ENCODE assay signal across 1 cellular context in genomic region chr7:100126931-100127865, GRCh38.
A peak's percentile ranks its signal among the peaks of the same experiment; 100 is the strongest.
TF ChIP-seq lines count a peak whose summit lies in the region.

A gene with protein sequence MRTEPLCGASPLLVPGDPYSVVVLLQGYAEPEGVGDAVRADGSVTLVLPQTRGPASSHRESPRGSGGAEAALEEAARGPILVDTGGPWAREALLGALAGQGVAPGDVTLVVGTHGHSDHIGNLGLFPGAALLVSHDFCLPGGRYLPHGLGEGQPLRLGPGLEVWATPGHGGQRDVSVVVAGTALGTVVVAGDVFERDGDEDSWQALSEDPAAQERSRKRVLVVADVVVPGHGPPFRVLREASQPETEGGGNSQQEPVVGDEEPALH (plus strand): TSS chr7:100126967. CDS start chr7:100127396, 429 bp downstream.

TF ChIP-seq in K562, 482 proteins besides CTCF, POLR2A, EP300 and RAD21 (continued from another document and continues in another):
- TF ChIP-seq, protein P1, sequence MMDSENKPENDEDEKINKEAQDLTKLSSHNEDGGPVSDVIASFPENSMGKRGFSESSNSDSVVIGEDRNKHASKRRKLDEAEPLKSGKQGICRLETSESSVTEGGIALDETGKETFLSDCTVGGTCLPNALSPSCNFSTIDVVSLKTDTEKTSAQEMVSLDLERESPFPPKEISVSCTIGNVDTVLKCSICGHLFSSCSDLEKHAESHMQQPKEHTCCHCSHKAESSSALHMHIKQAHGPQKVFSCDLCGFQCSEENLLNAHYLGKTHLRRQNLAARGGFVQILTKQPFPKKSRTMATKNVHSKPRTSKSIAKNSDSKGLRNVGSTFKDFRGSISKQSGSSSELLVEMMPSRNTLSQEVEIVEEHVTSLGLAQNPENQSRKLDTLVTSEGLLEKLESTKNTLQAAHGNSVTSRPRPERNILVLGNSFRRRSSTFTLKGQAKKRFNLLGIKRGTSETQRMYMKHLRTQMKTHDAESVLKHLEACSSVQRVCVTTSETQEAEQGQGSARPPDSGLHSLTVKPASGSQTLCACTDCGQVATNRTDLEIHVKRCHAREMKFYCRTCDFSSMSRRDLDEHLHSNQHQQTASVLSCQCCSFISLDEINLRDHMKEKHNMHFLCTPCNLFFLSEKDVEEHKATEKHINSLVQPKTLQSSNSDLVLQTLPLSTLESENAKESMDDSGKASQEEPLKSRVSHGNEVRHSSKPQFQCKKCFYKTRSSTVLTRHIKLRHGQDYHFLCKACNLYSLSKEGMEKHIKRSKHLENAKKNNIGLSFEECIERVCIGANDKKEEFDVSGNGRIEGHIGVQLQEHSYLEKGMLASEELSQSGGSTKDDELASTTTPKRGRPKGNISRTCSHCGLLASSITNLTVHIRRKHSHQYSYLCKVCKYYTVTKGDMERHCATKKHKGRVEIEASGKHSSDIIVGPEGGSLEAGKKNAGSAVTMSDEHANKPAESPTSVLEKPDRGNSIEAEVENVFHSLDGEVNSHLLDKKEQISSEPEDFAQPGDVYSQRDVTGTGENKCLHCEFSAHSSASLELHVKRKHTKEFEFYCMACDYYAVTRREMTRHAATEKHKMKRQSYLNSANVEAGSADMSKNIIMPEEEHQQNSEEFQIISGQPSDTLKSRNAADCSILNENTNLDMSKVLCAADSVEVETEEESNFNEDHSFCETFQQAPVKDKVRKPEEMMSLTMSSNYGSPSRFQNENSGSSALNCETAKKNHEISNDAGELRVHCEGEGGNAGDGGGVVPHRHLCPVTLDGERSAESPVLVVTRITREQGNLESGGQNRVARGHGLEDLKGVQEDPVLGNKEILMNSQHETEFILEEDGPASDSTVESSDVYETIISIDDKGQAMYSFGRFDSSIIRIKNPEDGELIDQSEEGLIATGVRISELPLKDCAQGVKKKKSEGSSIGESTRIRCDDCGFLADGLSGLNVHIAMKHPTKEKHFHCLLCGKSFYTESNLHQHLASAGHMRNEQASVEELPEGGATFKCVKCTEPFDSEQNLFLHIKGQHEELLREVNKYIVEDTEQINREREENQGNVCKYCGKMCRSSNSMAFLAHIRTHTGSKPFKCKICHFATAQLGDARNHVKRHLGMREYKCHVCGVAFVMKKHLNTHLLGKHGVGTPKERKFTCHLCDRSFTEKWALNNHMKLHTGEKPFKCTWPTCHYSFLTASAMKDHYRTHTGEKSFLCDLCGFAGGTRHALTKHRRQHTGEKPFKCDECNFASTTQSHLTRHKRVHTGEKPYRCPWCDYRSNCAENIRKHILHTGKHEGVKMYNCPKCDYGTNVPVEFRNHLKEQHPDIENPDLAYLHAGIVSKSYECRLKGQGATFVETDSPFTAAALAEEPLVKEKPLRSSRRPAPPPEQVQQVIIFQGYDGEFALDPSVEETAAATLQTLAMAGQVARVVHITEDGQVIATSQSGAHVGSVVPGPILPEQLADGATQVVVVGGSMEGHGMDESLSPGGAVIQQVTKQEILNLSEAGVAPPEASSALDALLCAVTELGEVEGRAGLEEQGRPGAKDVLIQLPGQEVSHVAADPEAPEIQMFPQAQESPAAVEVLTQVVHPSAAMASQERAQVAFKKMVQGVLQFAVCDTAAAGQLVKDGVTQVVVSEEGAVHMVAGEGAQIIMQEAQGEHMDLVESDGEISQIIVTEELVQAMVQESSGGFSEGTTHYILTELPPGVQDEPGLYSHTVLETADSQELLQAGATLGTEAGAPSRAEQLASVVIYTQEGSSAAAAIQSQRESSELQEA (IDR thresholded peaks at IDR 0.05; ENCODE audit: low read depth), result peak; percentile 86
- TF ChIP-seq, protein P2, sequence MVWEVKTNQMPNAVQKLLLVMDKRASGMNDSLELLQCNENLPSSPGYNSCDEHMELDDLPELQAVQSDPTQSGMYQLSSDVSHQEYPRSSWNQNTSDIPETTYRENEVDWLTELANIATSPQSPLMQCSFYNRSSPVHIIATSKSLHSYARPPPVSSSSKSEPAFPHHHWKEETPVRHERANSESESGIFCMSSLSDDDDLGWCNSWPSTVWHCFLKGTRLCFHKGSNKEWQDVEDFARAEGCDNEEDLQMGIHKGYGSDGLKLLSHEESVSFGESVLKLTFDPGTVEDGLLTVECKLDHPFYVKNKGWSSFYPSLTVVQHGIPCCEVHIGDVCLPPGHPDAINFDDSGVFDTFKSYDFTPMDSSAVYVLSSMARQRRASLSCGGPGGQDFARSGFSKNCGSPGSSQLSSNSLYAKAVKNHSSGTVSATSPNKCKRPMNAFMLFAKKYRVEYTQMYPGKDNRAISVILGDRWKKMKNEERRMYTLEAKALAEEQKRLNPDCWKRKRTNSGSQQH (CRISPR knock-in tag; IDR thresholded peaks at IDR 0.05), result no peak
- TF ChIP-seq KAT7 (CRISPR knock-in tag; IDR thresholded peaks at IDR 0.05; ENCODE audit: borderline replicate concordance) (peak; percentile 19; the same call in 1 of the 2 replicates), NR4A1 (CRISPR knock-in tag; IDR thresholded peaks at IDR 0.05) (no peak), NR4A1 (tag; IDR thresholded peaks at IDR 0.05) (0 out of 2 replicates have a peak, but pooled peaks have one; percentile 5), BRF1 (IDR thresholded peaks at IDR 0.05; ENCODE audit: borderline replicate concordance, extremely low read depth, insufficient read length) (no peak), SUPT5H (IDR thresholded peaks at IDR 0.05) (peak; percentile 95), PHF20 (IDR thresholded peaks at IDR 0.05; ENCODE audit: partially characterized antibody) (peak; percentile 48), E2F6 (IDR thresholded peaks at IDR 0.05; ENCODE audit: borderline replicate concordance in 1 of 2, extremely low read depth in 1 of 2, insufficient read depth in 1 of 2, insufficient read length in 1 of 2, low read depth in 1 of 2, low read length in 1 of 2, poor library complexity in 1 of 2, severe bottlenecking in 1 of 2) (peak in 1 of 2 experiments; percentile 82), ZNF395 (CRISPR knock-in tag; IDR thresholded peaks at IDR 0.05) (peak; percentile 6; the same call in 1 of the 2 replicates), NEUROD1 (IDR thresholded peaks at IDR 0.05; ENCODE audit: borderline replicate concordance, low read depth, low read length, partially characterized antibody) (no peak), HEY1 (CRISPR knock-in tag; IDR thresholded peaks at IDR 0.05; ENCODE audit: borderline replicate concordance) (0 out of 2 replicates have a peak, but pooled peaks have one; percentile 33), OTX1 (CRISPR knock-in tag; IDR thresholded peaks at IDR 0.05) (no peak), POLR2G (IDR thresholded peaks at IDR 0.05; ENCODE audit: low read depth, low read length) (peak; percentile 82), JUN (IDR thresholded peaks at IDR 0.05; ENCODE audit: borderline replicate concordance, low read depth, low read length) (peak; percentile 39; the same call in 1 of the 2 replicates), JUN (CRISPR knock-in tag; IDR thresholded peaks at IDR 0.05; ENCODE audit: borderline replicate concordance) (no peak), HINFP (tag; conservative IDR thresholded peaks at IDR 0.05; ENCODE audit: low read depth) (no peak), HNRNPH1 (optimal IDR thresholded peaks at IDR 0.05; ENCODE audit: low read depth, low read length) (no peak), ZNF76 (CRISPR knock-in tag; IDR thresholded peaks at IDR 0.05; ENCODE audit: borderline replicate concordance) (no peak), DMBX1 (CRISPR knock-in tag; IDR thresholded peaks at IDR 0.05; ENCODE audit: borderline replicate concordance) (0 out of 2 replicates have a peak, but pooled peaks have one; percentile 31), STAT5B (CRISPR knock-in tag; IDR thresholded peaks at IDR 0.05) (no peak), IFI16 (CRISPR knock-in tag; IDR thresholded peaks at IDR 0.05) (no peak), ZNF23 (CRISPR knock-in tag; IDR thresholded peaks at IDR 0.05) (0 out of 2 replicates have a peak, but pooled peaks have one; percentile 53), SIN3A (IDR thresholded peaks at IDR 0.05; ENCODE audit: borderline replicate concordance in 2 of 2, control insufficient read depth in 1 of 2, low read depth in 2 of 2, low read length in 2 of 2) (peak in 1 of 2 experiments; percentile 79; a peak in 1 of 4 replicates), U2AF1 (optimal IDR thresholded peaks at IDR 0.05; ENCODE audit: low read depth, low read length) (no peak), RBM15 (IDR thresholded peaks at IDR 0.05; ENCODE audit: insufficient read depth, low read length) (peak; percentile 77; the same call in 1 of the 2 replicates), DDX20 (tag; IDR thresholded peaks at IDR 0.05; ENCODE audit: low read depth) (no peak), E2F3 (CRISPR knock-in tag; IDR thresholded peaks at IDR 0.05) (no peak), CSDE1 (IDR thresholded peaks at IDR 0.05) (no peak), ZNF408 (CRISPR knock-in tag; IDR thresholded peaks at IDR 0.05; ENCODE audit: low read depth) (no peak), KDM1A (IDR thresholded peaks at IDR 0.05) (peak in 1 of 2 experiments; percentile 88; a peak in 2 of 4 replicates), ZNF695 (CRISPR knock-in tag; IDR thresholded peaks at IDR 0.05) (no peak), GTF2E2 (tag; IDR thresholded peaks at IDR 0.05) (0 out of 2 replicates have a peak, but pooled peaks have one; percentile 67), ZNF57 (CRISPR knock-in tag; IDR thresholded peaks at IDR 0.05) (0 out of 2 replicates have a peak, but pooled peaks have one; percentile 39), MCM5 (IDR thresholded peaks at IDR 0.05; ENCODE audit: low read depth) (no peak), ZNF253 (CRISPR knock-in tag; conservative IDR thresholded peaks at IDR 0.05) (no peak), STAG1 (CRISPR knock-in tag; IDR thresholded peaks at IDR 0.05; ENCODE audit: borderline replicate concordance) (no peak), CTBP1 (IDR thresholded peaks at IDR 0.05; ENCODE audit: borderline replicate concordance) (peak; percentile 31), ZFP1 (CRISPR knock-in tag; IDR thresholded peaks at IDR 0.05) (no peak), RBBP5 (IDR thresholded peaks at IDR 0.05; ENCODE audit: borderline replicate concordance, insufficient read depth, low read length, poor library complexity, severe bottlenecking) (peak; percentile 46)
- TF ChIP-seq, protein P3, sequence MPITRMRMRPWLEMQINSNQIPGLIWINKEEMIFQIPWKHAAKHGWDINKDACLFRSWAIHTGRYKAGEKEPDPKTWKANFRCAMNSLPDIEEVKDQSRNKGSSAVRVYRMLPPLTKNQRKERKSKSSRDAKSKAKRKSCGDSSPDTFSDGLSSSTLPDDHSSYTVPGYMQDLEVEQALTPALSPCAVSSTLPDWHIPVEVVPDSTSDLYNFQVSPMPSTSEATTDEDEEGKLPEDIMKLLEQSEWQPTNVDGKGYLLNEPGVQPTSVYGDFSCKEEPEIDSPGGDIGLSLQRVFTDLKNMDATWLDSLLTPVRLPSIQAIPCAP (CRISPR knock-in tag; IDR thresholded peaks at IDR 0.05; ENCODE audit: borderline replicate concordance), result no peak
- TF ChIP-seq, protein P4, sequence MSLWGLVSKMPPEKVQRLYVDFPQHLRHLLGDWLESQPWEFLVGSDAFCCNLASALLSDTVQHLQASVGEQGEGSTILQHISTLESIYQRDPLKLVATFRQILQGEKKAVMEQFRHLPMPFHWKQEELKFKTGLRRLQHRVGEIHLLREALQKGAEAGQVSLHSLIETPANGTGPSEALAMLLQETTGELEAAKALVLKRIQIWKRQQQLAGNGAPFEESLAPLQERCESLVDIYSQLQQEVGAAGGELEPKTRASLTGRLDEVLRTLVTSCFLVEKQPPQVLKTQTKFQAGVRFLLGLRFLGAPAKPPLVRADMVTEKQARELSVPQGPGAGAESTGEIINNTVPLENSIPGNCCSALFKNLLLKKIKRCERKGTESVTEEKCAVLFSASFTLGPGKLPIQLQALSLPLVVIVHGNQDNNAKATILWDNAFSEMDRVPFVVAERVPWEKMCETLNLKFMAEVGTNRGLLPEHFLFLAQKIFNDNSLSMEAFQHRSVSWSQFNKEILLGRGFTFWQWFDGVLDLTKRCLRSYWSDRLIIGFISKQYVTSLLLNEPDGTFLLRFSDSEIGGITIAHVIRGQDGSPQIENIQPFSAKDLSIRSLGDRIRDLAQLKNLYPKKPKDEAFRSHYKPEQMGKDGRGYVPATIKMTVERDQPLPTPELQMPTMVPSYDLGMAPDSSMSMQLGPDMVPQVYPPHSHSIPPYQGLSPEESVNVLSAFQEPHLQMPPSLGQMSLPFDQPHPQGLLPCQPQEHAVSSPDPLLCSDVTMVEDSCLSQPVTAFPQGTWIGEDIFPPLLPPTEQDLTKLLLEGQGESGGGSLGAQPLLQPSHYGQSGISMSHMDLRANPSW (CRISPR knock-in tag; IDR thresholded peaks at IDR 0.05), result no peak
- TF ChIP-seq, protein P5, sequence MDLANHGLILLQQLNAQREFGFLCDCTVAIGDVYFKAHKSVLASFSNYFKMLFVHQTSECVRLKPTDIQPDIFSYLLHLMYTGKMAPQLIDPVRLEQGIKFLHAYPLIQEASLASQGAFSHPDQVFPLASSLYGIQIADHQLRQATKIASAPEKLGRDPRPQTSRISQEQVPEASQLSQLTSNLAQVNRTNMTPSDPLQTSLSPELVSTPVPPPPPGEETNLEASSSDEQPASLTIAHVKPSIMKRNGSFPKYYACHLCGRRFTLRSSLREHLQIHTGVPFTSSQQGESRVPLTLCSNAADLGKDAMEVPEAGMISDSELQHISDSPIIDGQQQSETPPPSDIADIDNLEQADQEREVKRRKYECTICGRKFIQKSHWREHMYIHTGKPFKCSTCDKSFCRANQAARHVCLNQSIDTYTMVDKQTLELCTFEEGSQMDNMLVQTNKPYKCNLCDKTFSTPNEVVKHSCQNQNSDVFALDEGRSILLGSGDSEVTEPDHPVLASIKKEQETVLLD (IDR thresholded peaks at IDR 0.05), result peak; percentile 69
